Comparison of ENCODE assay signal across 10 cellular contexts in the genomic region with DNA sequence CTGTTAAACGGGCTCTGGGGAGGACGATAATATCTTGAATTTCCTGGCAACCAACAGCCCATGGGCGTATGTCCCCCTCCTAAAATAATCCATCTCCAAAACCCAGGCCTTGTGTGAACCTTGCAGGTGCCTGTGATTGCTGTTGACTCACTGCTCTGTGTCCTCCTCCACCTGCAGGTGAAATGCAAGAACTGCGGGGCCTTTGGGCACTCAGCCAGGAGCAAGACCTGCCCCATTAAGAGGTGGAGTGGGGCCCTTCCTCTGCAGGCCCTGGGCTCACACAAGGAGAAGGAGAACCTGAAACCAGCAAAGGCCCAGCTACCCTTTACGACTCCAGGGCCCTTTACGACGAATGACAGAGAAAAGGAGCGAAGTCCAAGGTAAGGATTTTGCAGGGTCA. TPM values are rescaled to one million over a fixed set of nuclear protein-coding genes. Genes with fewer than 3 reads are reported as not detected.
DNase-seq lines count a peak whose midpoint lies in the region; ATAC-seq and TF ChIP-seq lines count a peak whose summit lies in the region.
"Not testable (repeated sequence)": the region's sequence is repeated elsewhere in the genome, so short reads cannot be mapped to it uniquely, and the experiment has no call there.
"Had no signal": no experiment of that assay in that cellular context is flagged by ENCODE, and none has a peak within 500 bp of the region (broad histone marks: within the 10 kb centered on the region; RNA-seq: fewer than 3 reads in every experiment).

No MANE protein-coding gene starts in this region.

- H3K9me3 Mint-ChIP-seq in activated naive CD8-positive, alpha-beta T cell treated with anti-CD3 and anti-CD28 coated beads for 36 hours: peaks cover 15% of the 10 kb centered on the region
- H3K9me3 Mint-ChIP-seq in type B pancreatic cell: not testable (repeated sequence)

- not testable (repeated sequence) for H3K27me3 Mint-ChIP-seq in activated naive CD8-positive, alpha-beta T cell treated with anti-CD3 and anti-CD28 coated beads for 36 hours
- peaks cover 19% of the 10 kb centered on the region for H3K27me3 Mint-ChIP-seq in type B pancreatic cell

- not testable (repeated sequence) for H3K4me3 Mint-ChIP-seq in activated naive CD8-positive, alpha-beta T cell treated with anti-CD3 and anti-CD28 coated beads for 36 hours; type B pancreatic cell

- H3K27ac Mint-ChIP-seq in activated naive CD8-positive, alpha-beta T cell treated with anti-CD3 and anti-CD28 coated beads for 36 hours; type B pancreatic cell: not testable (repeated sequence)

- DNase-seq in DMS53 (lab: John Stamatoyannopoulos, UW) (peak; percentile 49), NCI-H1436 (lab: John Stamatoyannopoulos, UW) (peak; percentile 0), NCI-H82 (lab: John Stamatoyannopoulos, UW) (peak; percentile 0), left cardiac atrium (peak; percentile 21)
- DNase-seq in activated CD4-positive, alpha-beta T cell treated with anti-CD3 and anti-CD28 coated beads for 48 hours: peak; percentile 22
- DNase-seq in activated naive CD8-positive, alpha-beta T cell treated with anti-CD3 and anti-CD28 coated beads for 36 hours: peak; percentile 4
- DNase-seq in stimulated activated CD4-positive, alpha-beta T cell treated with anti-CD3 and anti-CD28 coated beads, Interleukin-12 subunit alpha, Interleukin-12 subunit beta, amount 100 ng/mL, for 4 hours: peak; percentile 5
- not testable (repeated sequence) for DNase-seq in type B pancreatic cell (ENCODE audit: extremely low spot score, unreplicated experiment)

- not testable (repeated sequence) for H3K36me3 Mint-ChIP-seq in activated naive CD8-positive, alpha-beta T cell treated with anti-CD3 and anti-CD28 coated beads for 36 hours; type B pancreatic cell

- not testable (repeated sequence) for H3K4me1 Mint-ChIP-seq in activated naive CD8-positive, alpha-beta T cell treated with anti-CD3 and anti-CD28 coated beads for 36 hours; type B pancreatic cell (ENCODE audit: unreplicated experiment)

- intact Hi-C loops in left cardiac atrium (cut with DNase I): not testable (repeated sequence)

- TF ChIP-seq CTCF in type B pancreatic cell (conservative IDR thresholded peaks at IDR 0.05): peak; percentile 27

- ATAC-seq in left cardiac atrium: not testable (repeated sequence)

RNA-seq across cellular contexts. Expression of a gene that starts 14.4 kb away (rescaled TPM):
- not detected for total RNA-seq in activated naive CD8-positive, alpha-beta T cell treated with anti-CD3 and anti-CD28 coated beads for 36 hours
- not detected for total RNA-seq in left cardiac atrium
- total RNA-seq in type B pancreatic cell (ENCODE audit: low replicate concordance): not detected in 2 replicates
- total RNA-seq: CD4-positive, alpha-beta memory T cell; HFFc6 had no signal

RNA-seq across cellular contexts. Expression of a gene that starts 23.9 kb away (rescaled TPM):
- total RNA-seq in activated naive CD8-positive, alpha-beta T cell treated with anti-CD3 and anti-CD28 coated beads for 36 hours: not detected
- total RNA-seq in left cardiac atrium: not detected
- not detected in 2 replicates for total RNA-seq in type B pancreatic cell (ENCODE audit: low replicate concordance)
- total RNA-seq: CD4-positive, alpha-beta memory T cell; HFFc6 had no signal

RNA-seq across cellular contexts. Expression of a gene that starts 27.3 kb away (rescaled TPM):
- total RNA-seq in activated naive CD8-positive, alpha-beta T cell treated with anti-CD3 and anti-CD28 coated beads for 36 hours: 10 to 100 TPM in 1 of 2 experiments, 1 to 10 TPM in 1; 9.5 to 11.4 TPM
- 10 to 100 TPM; 22.2 to 24.2 TPM for total RNA-seq in left cardiac atrium
- 47.1 and 47.9 TPM in 2 replicates for total RNA-seq in type B pancreatic cell (ENCODE audit: low replicate concordance)

RNA-seq across cellular contexts. Expression of a gene that starts 51.6 kb away (rescaled TPM):
- total RNA-seq in activated naive CD8-positive, alpha-beta T cell treated with anti-CD3 and anti-CD28 coated beads for 36 hours: 1 to 10 TPM; 6.7 to 7.3 TPM
- total RNA-seq in left cardiac atrium: 1 to 10 TPM; 4.6 TPM
- 9.3 and 12.0 TPM in 2 replicates for total RNA-seq in type B pancreatic cell (ENCODE audit: low replicate concordance)
